26 cellular contexts compared by ENCODE assay signal in genomic region chr7:90755041-90755440, GRCh38.
"Had no signal": no experiment of that assay in that cellular context is flagged by ENCODE, and none has a peak within 500 bp of the region (broad histone marks: within the 10 kb centered on the region; RNA-seq: fewer than 3 reads in every experiment).

No MANE protein-coding gene starts in this region.

- H3K27me3 ChIP-seq: body of pancreas, esophagus squamous epithelium, gastrocnemius medialis, heart left ventricle had no signal

- H3K27me3 Mint-ChIP-seq: activated CD8-positive, alpha-beta T cell treated with anti-CD3 and anti-CD28 coated beads for 36 hours; activated T-helper 17 cell treated with anti-CD3 and anti-CD28 coated beads, Interleukin-2, amount 50 U/mL, for 72 hours had no signal

- H3K4me3 Mint-ChIP-seq: activated CD8-positive, alpha-beta T cell treated with anti-CD3 and anti-CD28 coated beads for 36 hours; activated naive CD8-positive, alpha-beta T cell; activated T-cell treated with anti-CD3 and anti-CD28 coated beads, Interleukin-2, amount 50 U/mL, for 4 hours; activated T-helper 17 cell treated with anti-CD3 and anti-CD28 coated beads, Interleukin-2, amount 50 U/mL, for 72 hours had no signal

- H3K27ac Mint-ChIP-seq: activated CD8-positive, alpha-beta T cell treated with anti-CD3 and anti-CD28 coated beads for 36 hours; activated naive CD8-positive, alpha-beta T cell; activated T-helper 17 cell treated with anti-CD3 and anti-CD28 coated beads, Interleukin-2, amount 50 U/mL, for 72 hours had no signal

- ATAC-seq: activated CD8-positive, alpha-beta T cell treated with anti-CD3 and anti-CD28 coated beads for 36 hours; activated T-cell treated with anti-CD3 and anti-CD28 coated beads, Interleukin-2, amount 50 U/mL, for 4 hours; activated T-helper 17 cell treated with anti-CD3 and anti-CD28 coated beads, Interleukin-2, amount 50 U/mL, for 72 hours; body of pancreas; gastrocnemius medialis; heart left ventricle had no signal

- H3K36me3 ChIP-seq: esophagus squamous epithelium, gastrocnemius medialis, heart left ventricle had no signal

- H3K27ac ChIP-seq: body of pancreas, epithelial cell of prostate, esophagus squamous epithelium, gastrocnemius medialis, heart left ventricle had no signal

- H3K9me3 Mint-ChIP-seq: activated CD8-positive, alpha-beta T cell treated with anti-CD3 and anti-CD28 coated beads for 36 hours had no signal

- H3K4me1 ChIP-seq: esophagus squamous epithelium had no signal

- H3K4me1 Mint-ChIP-seq: activated T-helper 17 cell treated with anti-CD3 and anti-CD28 coated beads, Interleukin-2, amount 50 U/mL, for 72 hours had no signal

- H3K36me3 Mint-ChIP-seq: activated naive CD8-positive, alpha-beta T cell had no signal

- H3K4me3 ChIP-seq: body of pancreas, esophagus squamous epithelium, gastrocnemius medialis, heart left ventricle had no signal

- H3K9me3 ChIP-seq: body of pancreas, esophagus squamous epithelium, gastrocnemius medialis, heart left ventricle had no signal

- DNase-seq: activated CD4-positive, alpha-beta T cell treated with anti-CD3 and anti-CD28 coated beads for 1 hour; activated CD4-positive, alpha-beta T cell treated with anti-CD3 and anti-CD28 coated beads for 4 hours; activated CD4-positive, alpha-beta T cell treated with anti-CD3 and anti-CD28 coated beads, Interleukin-2, amount 50 U/mL, for 1 hour; activated CD4-positive, alpha-beta T cell treated with anti-CD3 and anti-CD28 coated beads, Interleukin-2, amount 50 U/mL, for 48 hours; activated CD8-positive, alpha-beta memory T cell treated with anti-CD3 and anti-CD28 coated beads for 24 hours; activated CD8-positive, alpha-beta T cell treated with anti-CD3 and anti-CD28 coated beads for 36 hours; activated effector memory CD4-positive, alpha-beta T cell treated with Interleukin-2 at 50 U/mL for 16 hours; activated gamma-delta T cell treated with Interleukin-2 at 50 U/mL for 16 hours; activated naive CD4-positive, alpha-beta T cell treated with anti-CD3 and anti-CD28 coated beads, Interleukin-2, amount 50 U/mL, for 16 hours; activated naive CD4-positive, alpha-beta T cell treated with Interleukin-2 at 50 U/mL for 16 hours; activated T-cell treated with anti-CD3 and anti-CD28 coated beads, Interleukin-2, amount 50 U/mL, for 4 hours; amniotic stem cell; anterior cingulate cortex; body of pancreas; caudate nucleus; cortex of kidney; effector CD8-positive, alpha-beta T cell; esophagus squamous epithelium; gastrocnemius medialis; glutamatergic neuron; heart left ventricle; hypothalamus; T-helper 2 cell had no signal
